In genomic region chr19:45668342-45668871, GRCh38 we compare ENCODE assay signal across 8 cellular contexts. TPM values are rescaled to one million over a fixed set of nuclear protein-coding genes. Genes with fewer than 3 reads are reported as not detected.
DNase-seq lines count a peak whose midpoint lies in the region; ATAC-seq and TF ChIP-seq lines count a peak whose summit lies in the region.

No MANE protein-coding gene starts in this region.

- H3K4me3 ChIP-seq in AG10803 (ENCODE audit: low read length), result peak overlapping the region; percentile 63

- peak overlapping the region; percentile 89 for H3K4me3 Mint-ChIP-seq in HFFc6
- H3K4me3 Mint-ChIP-seq in activated T-cell treated with anti-CD3 and anti-CD28 coated beads, Interleukin-2, amount 50 U/mL, for 24 hours, result peak overlapping the region; percentile 73
- peak overlapping the region; percentile 89 for H3K4me3 Mint-ChIP-seq in stimulated activated effector memory CD8-positive, alpha-beta T cell treated with anti-CD3 and anti-CD28 coated beads, Interleukin-12 subunit alpha, Interleukin-12 subunit beta, amount 100 ng/mL, for 72 hours

- TF ChIP-seq CTCF in AG10803 (conservative IDR thresholded peaks at IDR 0.05; ENCODE audit: low read length), result no peak
- TF ChIP-seq CTCF in HFFc6 (IDR thresholded peaks at IDR 0.05), result no peak

- H3K27ac Mint-ChIP-seq in HFFc6, result peak overlapping the region; percentile 56
- H3K27ac Mint-ChIP-seq in activated T-cell treated with anti-CD3 and anti-CD28 coated beads, Interleukin-2, amount 50 U/mL, for 24 hours, result peak overlapping the region; percentile 63
- peak overlapping the region; percentile 94 for H3K27ac Mint-ChIP-seq in stimulated activated effector memory CD8-positive, alpha-beta T cell treated with anti-CD3 and anti-CD28 coated beads, Interleukin-12 subunit alpha, Interleukin-12 subunit beta, amount 100 ng/mL, for 72 hours

- peaks cover 8% of the 10 kb centered on the region for H3K27me3 Mint-ChIP-seq in HFFc6 (ENCODE audit: insufficient read depth)
- peaks cover 33% of the 10 kb centered on the region for H3K27me3 Mint-ChIP-seq in activated T-cell treated with anti-CD3 and anti-CD28 coated beads, Interleukin-2, amount 50 U/mL, for 24 hours

- H3K36me3 Mint-ChIP-seq in HFFc6 (ENCODE audit: low read depth), result no peaks in the 10 kb centered on the region
- H3K36me3 Mint-ChIP-seq in activated T-cell treated with anti-CD3 and anti-CD28 coated beads, Interleukin-2, amount 50 U/mL, for 24 hours (ENCODE audit: low read depth), result no peaks in the 10 kb centered on the region
- H3K36me3 Mint-ChIP-seq in stimulated activated effector memory CD8-positive, alpha-beta T cell treated with anti-CD3 and anti-CD28 coated beads, Interleukin-12 subunit alpha, Interleukin-12 subunit beta, amount 100 ng/mL, for 72 hours, result peaks cover 14% of the 10 kb centered on the region

- DNase-seq in AG10803 (ENCODE audit: low read depth) (no peak), HFFc6 (no peak), hepatic stellate cell (ENCODE audit: low spot score) (peak; percentile 38)
- peak; percentile 64 for DNase-seq in activated T-cell treated with anti-CD3 and anti-CD28 coated beads, Interleukin-2, amount 50 U/mL, for 24 hours
- DNase-seq in stimulated activated effector memory CD8-positive, alpha-beta T cell treated with anti-CD3 and anti-CD28 coated beads, Interleukin-12 subunit alpha, Interleukin-12 subunit beta, amount 100 ng/mL, for 72 hours (ENCODE audit: low spot score in 2 of 2), result peak; percentile 38 to 74

- H3K9me3 Mint-ChIP-seq in HFFc6, result no peaks in the 10 kb centered on the region
- no peaks in the 10 kb centered on the region for H3K9me3 Mint-ChIP-seq in activated T-cell treated with anti-CD3 and anti-CD28 coated beads, Interleukin-2, amount 50 U/mL, for 24 hours
- no peaks in the 10 kb centered on the region for H3K9me3 Mint-ChIP-seq in stimulated activated effector memory CD8-positive, alpha-beta T cell treated with anti-CD3 and anti-CD28 coated beads, Interleukin-12 subunit alpha, Interleukin-12 subunit beta, amount 100 ng/mL, for 72 hours

- no peak for ATAC-seq in stimulated activated effector memory CD8-positive, alpha-beta T cell treated with anti-CD3 and anti-CD28 coated beads, Interleukin-12 subunit alpha, Interleukin-12 subunit beta, amount 100 ng/mL, for 72 hours
- ATAC-seq in GM21619 (IDR thresholded peaks at IDR 0.05; ENCODE audit: unreplicated experiment) (no peak), GM18505 (IDR thresholded peaks at IDR 0.05; ENCODE audit: unreplicated experiment) (no peak), HG02588 (IDR thresholded peaks at IDR 0.05; ENCODE audit: unreplicated experiment) (no peak)

- H3K4me1 Mint-ChIP-seq in HFFc6 (ENCODE audit: low read depth), result peaks cover 34% of the 10 kb centered on the region
- peaks cover 39% of the 10 kb centered on the region for H3K4me1 Mint-ChIP-seq in activated T-cell treated with anti-CD3 and anti-CD28 coated beads, Interleukin-2, amount 50 U/mL, for 24 hours (ENCODE audit: low read depth)
- H3K4me1 Mint-ChIP-seq in stimulated activated effector memory CD8-positive, alpha-beta T cell treated with anti-CD3 and anti-CD28 coated beads, Interleukin-12 subunit alpha, Interleukin-12 subunit beta, amount 100 ng/mL, for 72 hours, result peaks cover 53% of the 10 kb centered on the region

- TF ChIP-seq POLR2A in GM18505 (IDR thresholded peaks at IDR 0.05; ENCODE audit: borderline replicate concordance, extremely low read depth, insufficient read depth, insufficient read length), result no peak

RNA-seq across cellular contexts. Expression of gene GIPR, which starts 0.4 kb away (rescaled TPM):
- total RNA-seq in HFFc6 (2021; fragmentation: NEBNext Ultra II Directional; extraction: Animal tissue kit (Norgen Biotek cat#: 25700)), result 1 to 10 TPM in 1 of 6 experiments, under 1 TPM in 5; 0.31 to 1.1 (median 0.68) TPM

RNA-seq across cellular contexts. Expression of gene SNRPD2, which starts 23.3 kb away (rescaled TPM):
- total RNA-seq in HFFc6 (2021; fragmentation: NEBNext Ultra II Directional; extraction: Animal tissue kit (Norgen Biotek cat#: 25700)), result 100 to 1,000 TPM; 470 to 573 (median 517) TPM

RNA-seq across cellular contexts. Expression of gene QPCTL, which starts 24.1 kb away (rescaled TPM):
- total RNA-seq in HFFc6 (2021; fragmentation: NEBNext Ultra II Directional; extraction: Animal tissue kit (Norgen Biotek cat#: 25700)), result 10 to 100 TPM; 17.6 to 31.5 (median 19.9) TPM

RNA-seq across cellular contexts. Expression of gene EML2, which starts 29.2 kb away (rescaled TPM):
- total RNA-seq in HFFc6 (2021; fragmentation: NEBNext Ultra II Directional; extraction: Animal tissue kit (Norgen Biotek cat#: 25700)), result 10 to 100 TPM; 57.8 to 71.2 (median 64.7) TPM

Comparison
In these comparisons a context has a peak if more than half of its experiments do, and no peak if none do; other contexts are left out.
1. DNase-seq: peak in activated T-cell treated with anti-CD3 and anti-CD28 coated beads, Interleukin-2, amount 50 U/mL, for 24 hours (single experiment), hepatic stellate cell (single experiment) and stimulated activated effector memory CD8-positive, alpha-beta T cell treated with anti-CD3 and anti-CD28 coated beads, Interleukin-12 subunit alpha, Interleukin-12 subunit beta, amount 100 ng/mL, for 72 hours (2 of 2); none in AG10803 (single experiment) and HFFc6 (single experiment).
2. Peak in every context shown above with its lines, with median percentiles within 50 percentile points of each other: H3K27ac Mint-ChIP-seq and H3K4me3 Mint-ChIP-seq.